Comparison of ENCODE assay signal across 15 cellular contexts in genomic region chr1:212754715-212755114, GRCh38. TPM values are rescaled to one million over a fixed set of nuclear protein-coding genes. Genes with fewer than 3 reads are reported as not detected.
DNase-seq lines count a peak whose midpoint lies in the region; ATAC-seq, FAIRE-seq and TF ChIP-seq lines count a peak whose summit lies in the region.
"Had no signal": no experiment of that assay in that cellular context is flagged by ENCODE, and none has a peak within 500 bp of the region (broad histone marks: within the 10 kb centered on the region; RNA-seq: fewer than 3 reads in every experiment).

No MANE protein-coding gene starts in this region.

- no peak for TF ChIP-seq CTCF in GM12878 (IDR thresholded peaks at IDR 0.05 in 2 of 3, conservative IDR thresholded peaks at IDR 0.05 in 1 of 3; ENCODE audit: control insufficient read depth in 2 of 3, extremely low read depth in 1 of 3, insufficient read depth in 1 of 3, low read depth in 3 of 3, low read length in 3 of 3)
- no peak for TF ChIP-seq CTCF in mucosa of descending colon (IDR thresholded peaks at IDR 0.05)
- TF ChIP-seq CTCF in hepatocyte (IDR thresholded peaks at IDR 0.05; ENCODE audit: poor library complexity), result no peak

- DNase-seq in G401 (ENCODE audit: low spot score) (peak; percentile 16), GM12878 (ENCODE audit: low read depth, low spot score) (no peak), medulla oblongata (ENCODE audit: extremely low spot score) (peak; percentile 80), mucosa of descending colon (no peak), MG63 (no peak), hepatocyte (ENCODE audit: low spot score) (no peak)
- DNase-seq: aorta; effector CD4-positive, alpha-beta T cell; NCI-H2081; stimulated activated CD4-positive, alpha-beta T cell treated with anti-CD3 and anti-CD28 coated beads, Interleukin-4, amount 100 ng/mL, for 24 hours had no signal

- WGBS in GM12878 (ENCODE audit: insufficient coverage, insufficient replicate concordance, low lambda C conversion rate, missing lambda C conversion rate), result 42% methylated on average over 1 of the region's 1 CpG
- WGBS in hepatocyte (ENCODE audit: low lambda C conversion rate, missing lambda C conversion rate), result 80% methylated on average over 1 of the region's 1 CpG

- SMC1A ChIA-PET in GM12878 (lab: Charles Lee; ENCODE audit: uncharacterized antibody, unreplicated experiment), result interaction anchor here (0.6 to 4.4 kb wide), 15 partner anchors 10 to 299 kb away, joined by 3 to 11 read pairs (median 4); no protein-coding TSS in a partner anchor

- no peak overlapping the region for H2AFZ ChIP-seq in GM12878 (ENCODE audit: control insufficient read depth, low read depth, low read length)
- no peak overlapping the region for H2AFZ ChIP-seq in hepatocyte

- RAD21 ChIA-PET in GM12878 (lab: Charles Lee; ENCODE audit: unreplicated experiment), result interaction anchor here (0.6 to 4.1 kb wide), 8 partner anchors 14 to 715 kb away, joined by 3 to 19 read pairs (median 4); no protein-coding TSS in a partner anchor

- H3K4me1 ChIP-seq in BLaER1, result peaks cover 30% of the 10 kb centered on the region
- H3K4me1 ChIP-seq in GM12878 (ENCODE audit: control insufficient read depth, insufficient read depth, low read length), result peaks cover 32% of the 10 kb centered on the region
- H3K4me1 ChIP-seq in mucosa of descending colon (ENCODE audit: low read depth), result no peaks in the 10 kb centered on the region
- no peaks in the 10 kb centered on the region for H3K4me1 ChIP-seq in hepatocyte (ENCODE audit: insufficient read depth)
- H3K4me1 ChIP-seq: prostate gland had no signal

- peaks cover 26% of the 10 kb centered on the region for H3K36me3 ChIP-seq in BLaER1
- 0 out of 4 replicates have a peak, but pooled peaks cover 0 to 2% of the 10 kb centered on the region in 2 experiments for H3K36me3 ChIP-seq in GM12878 (ENCODE audit: control insufficient read depth in 2 of 2, insufficient read depth in 2 of 2, low read length in 1 of 2)
- H3K36me3 ChIP-seq in mucosa of descending colon (ENCODE audit: low read depth), result no peaks in the 10 kb centered on the region
- no peaks in the 10 kb centered on the region for H3K36me3 ChIP-seq in MG63
- H3K36me3 ChIP-seq in hepatocyte (replicated peaks; ENCODE audit: insufficient read depth, low read depth), result no peaks in the 10 kb centered on the region
- H3K36me3 ChIP-seq: prostate gland had no signal

- TF ChIP-seq RAD21 in GM12878 (IDR thresholded peaks at IDR 0.05; ENCODE audit: insufficient read depth, low read depth, low read length), result no peak

- no peaks in the 10 kb centered on the region for H3K9me2 ChIP-seq in hepatocyte (replicated peaks; ENCODE audit: insufficient read depth)

- H3K27ac ChIP-seq in BLaER1, result no peak overlapping the region
- H3K27ac ChIP-seq in GM12878 (ENCODE audit: control insufficient read depth, insufficient read depth), result peak overlapping the region; percentile 46; the same call in 1 of the 2 replicates
- H3K27ac ChIP-seq in hepatocyte, result no peak overlapping the region
- H3K27ac ChIP-seq: KMS-11, prostate gland had no signal

- H3K4me3 ChIP-seq in BLaER1, result no peak overlapping the region
- no peak overlapping the region for H3K4me3 ChIP-seq in GM12878
- H3K4me3 ChIP-seq in mucosa of descending colon, result no peak overlapping the region
- H3K4me3 ChIP-seq in MG63, result no peak overlapping the region
- no peak overlapping the region for H3K4me3 ChIP-seq in hepatocyte
- H3K4me3 ChIP-seq: lung, prostate gland had no signal

- H4K20me1 ChIP-seq in BLaER1 (peaks cover 30% of the 10 kb centered on the region), GM12878 (ENCODE audit: control insufficient read depth, insufficient read depth) (no peaks in the 10 kb centered on the region), hepatocyte (ENCODE audit: insufficient read depth, poor library complexity, severe bottlenecking) (no peaks in the 10 kb centered on the region)

- in situ Hi-C loops in G401 (cut with HindIII; ENCODE audit: low sequenced_read_pairs), result no loop called here
- in situ Hi-C loops in GM12878 (cut with MboI), result no loop called here

- H3K79me2 ChIP-seq in GM12878 (ENCODE audit: control insufficient read depth, insufficient read depth, low read length) (peaks cover 3% of the 10 kb centered on the region), hepatocyte (peaks cover 21% of the 10 kb centered on the region)

- H3K27me3 ChIP-seq in BLaER1 (no peaks in the 10 kb centered on the region), GM12878 (replicated peaks in 1 of 2; ENCODE audit: control insufficient read depth in 2 of 2, insufficient read depth in 2 of 2, low read length in 1 of 2) (no peaks in the 10 kb centered on the region), MG63 (no peaks in the 10 kb centered on the region), hepatocyte (no peaks in the 10 kb centered on the region)

- no TSS peak for BruUV-seq in GM12878 (replicated peaks; lab: Mats Ljungman, UMichigan)

- H3K4me2 ChIP-seq in BLaER1, result peak overlapping the region; percentile 22; the same call in 1 of the 2 replicates
- H3K4me2 ChIP-seq in GM12878 (ENCODE audit: control insufficient read depth, insufficient read depth), result peak overlapping the region; percentile 93; the same call in 1 of the 2 replicates
- H3K4me2 ChIP-seq in hepatocyte, result no peak overlapping the region

- POLR2A ChIA-PET in GM12878 (lab: Charles Lee), result interaction anchor here (0.6 to 0.9 kb wide), 2 partner anchors 146 to 297 kb away, joined by 3 read pairs; partner anchors contain the start of genes ATF3 and RPS6KC1

- FAIRE-seq in GM12878 (lab: Jason Lieb, UNC), result no peak

- ATAC-seq in GM12878 (no peak), mucosa of descending colon (no peak), HG02678 (IDR thresholded peaks at IDR 0.05; ENCODE audit: unreplicated experiment) (no peak)

- H3K9me3 ChIP-seq in BLaER1, result no peaks in the 10 kb centered on the region
- H3K9me3 ChIP-seq in GM12878 (replicated peaks; ENCODE audit: control insufficient read depth, insufficient read depth, low read length), result no peaks in the 10 kb centered on the region
- no peaks in the 10 kb centered on the region for H3K9me3 ChIP-seq in mucosa of descending colon
- no peaks in the 10 kb centered on the region for H3K9me3 ChIP-seq in MG63
- H3K9me3 ChIP-seq in hepatocyte (ENCODE audit: low read depth), result no peaks in the 10 kb centered on the region
- H3K9me3 ChIP-seq: prostate gland had no signal

- CTCF ChIA-PET in GM12878 (lab: Yijun Ruan, JAX), result interaction anchor here (1.0 to 5.1 kb wide), 17 partner anchors 9 to 299 kb away, joined by 3 to 33 read pairs (median 5); no protein-coding TSS in a partner anchor

- H3K9ac ChIP-seq in BLaER1 (no peak overlapping the region), GM12878 (ENCODE audit: control insufficient read depth, insufficient read depth, low read length) (no peak overlapping the region)
- H3K9ac ChIP-seq: KMS-11 had no signal

- intact Hi-C loops in GM12878 (cut with micrococcal nuclease; ENCODE audit: unreplicated experiment) (loop anchor here (5.0 to 10.0 kb wide), 2 partner anchors 52 to 280 kb away; no protein-coding TSS in a partner anchor), mucosa of descending colon (cut with DNase I, micrococcal nuclease) (no loop called here)

- no peak for TF ChIP-seq POLR2A in GM12878 (IDR thresholded peaks at IDR 0.05; ENCODE audit: low read depth, low read length)

- TF ChIP-seq EP300 in GM12878 (IDR thresholded peaks at IDR 0.05; ENCODE audit: borderline replicate concordance in 1 of 2, control insufficient read depth in 1 of 2, low read depth in 2 of 2, low read length in 2 of 2), result no peak

RNA-seq across cellular contexts. Expression of gene NSL1, which starts 36.9 kb away (rescaled TPM):
- 74.3 and 107 TPM in 2 replicates for total RNA-seq in G401 (2014; rRNA removed; shearing (Covaris generic))
- total RNA-seq in GM12878 (2013; cell fraction: nucleolus; rRNA removed), result 97.5 and 114 TPM in 2 replicates
- total RNA-seq in GM12878 (2014; rRNA removed), result 41.9 and 46.9 TPM in 2 replicates
- 37.5 and 40.2 TPM in 2 replicates for total RNA-seq in GM12878 (2014; rRNA removed; fragmentation: Illumina TruSeq; extraction: Trizol)
- total RNA-seq in GM12878 (2021), result 38.3 and 41.6 TPM in 2 replicates
- polyA plus RNA-seq in GM12878 (2011; ENCODE audit: low read depth), result 11.3 TPM
- polyA plus RNA-seq in GM12878 (2011; rRNA removed), result 46.4 and 68.5 TPM in 2 replicates
- 35.9 and 46.6 TPM in 2 replicates for polyA plus RNA-seq in GM12878 (2011; cell fraction: cytosol; rRNA removed)
- polyA plus RNA-seq in GM12878 (2011; cell fraction: nucleus; rRNA removed), result 25.8 and 25.9 TPM in 2 replicates
- polyA plus RNA-seq in GM12878 (2012), result 15.8 and 17.9 TPM in 2 replicates
- polyA plus RNA-seq in GM12878 (2014; fragmentation: Illumina TruSeq; extraction: Trizol), result 36.7 TPM in 2 replicates
- polyA plus RNA-seq in GM12878 (2014; fragmentation: Nextera tagmentation; extraction: Ambion mirVana), result 10 to 100 TPM; 46.5 to 67.2 TPM
- 34.5 and 43.6 TPM in 2 replicates for polyA plus RNA-seq in GM12878 (2014; rRNA removed)
- 10 to 100 TPM; 72.3 to 74.2 TPM for polyA plus RNA-seq in GM12878 (2016; fragmentation: Nextera tagmentation; extraction: Ambion mirVana)
- polyA minus RNA-seq in GM12878 (2011; rRNA and poly(A)+ RNA removed), result 20.3 and 27.5 TPM in 2 replicates
- 5.1 and 13.8 TPM in 2 replicates for polyA minus RNA-seq in GM12878 (2011; cell fraction: cytosol; rRNA and poly(A)+ RNA removed)
- 27.0 and 42.8 TPM in 2 replicates for polyA minus RNA-seq in GM12878 (2011; cell fraction: nucleus; rRNA and poly(A)+ RNA removed)
- total RNA-seq in mucosa of descending colon, result 10 to 100 TPM; 20.4 to 25.3 (median 21.5) TPM
- 69.0 and 100 TPM in 2 replicates for total RNA-seq in MG63 (2014; rRNA removed; shearing (Covaris generic); ENCODE audit: low replicate concordance)
- 34.2 and 39.5 TPM in 2 replicates for total RNA-seq in hepatocyte
- polyA plus RNA-seq in hepatocyte, result 25.1 and 27.2 TPM in 2 replicates

RNA-seq across cellular contexts. Expression of gene TATDN3, which starts 37.0 kb away (rescaled TPM):
- 12.2 and 15.1 TPM in 2 replicates for total RNA-seq in G401 (2014; rRNA removed; shearing (Covaris generic))
- 38.0 and 48.8 TPM in 2 replicates for total RNA-seq in GM12878 (2013; cell fraction: nucleolus; rRNA removed)
- total RNA-seq in GM12878 (2014; rRNA removed) (15.5 and 21.7 TPM in 2 replicates), GM12878 (2014; rRNA removed; fragmentation: Illumina TruSeq; extraction: Trizol) (20.7 and 21.0 TPM in 2 replicates), GM12878 (2021) (17.1 and 18.2 TPM in 2 replicates), mucosa of descending colon (10 to 100 TPM in 2 of 3 donors, 1 to 10 TPM in 1; 9.2 to 10.8 (median 10.5) TPM), hepatocyte (8.9 and 14.3 TPM in 2 replicates)
- 11.4 TPM for polyA plus RNA-seq in GM12878 (2011; ENCODE audit: low read depth)
- polyA plus RNA-seq in GM12878 (2011; rRNA removed) (24.5 and 40.9 TPM in 2 replicates), GM12878 (2014; fragmentation: Illumina TruSeq; extraction: Trizol) (17.8 and 20.2 TPM in 2 replicates), GM12878 (2014; fragmentation: Nextera tagmentation; extraction: Ambion mirVana) (10 to 100 TPM; 34.0 to 40.0 TPM), GM12878 (2014; rRNA removed) (14.8 and 15.9 TPM in 2 replicates), GM12878 (2016; fragmentation: Nextera tagmentation; extraction: Ambion mirVana) (10 to 100 TPM; 28.0 to 32.7 TPM), hepatocyte (6.0 and 8.8 TPM in 2 replicates)
- polyA plus RNA-seq in GM12878 (2011; cell fraction: cytosol; rRNA removed), result 10.7 and 12.3 TPM in 2 replicates
- 8.2 and 9.9 TPM in 2 replicates for polyA plus RNA-seq in GM12878 (2011; cell fraction: nucleus; rRNA removed)
- 10.6 and 12.7 TPM in 2 replicates for polyA plus RNA-seq in GM12878 (2012)
- 16.9 and 22.8 TPM in 2 replicates for polyA minus RNA-seq in GM12878 (2011; rRNA and poly(A)+ RNA removed)
- polyA minus RNA-seq in GM12878 (2011; cell fraction: cytosol; rRNA and poly(A)+ RNA removed), result 5.9 TPM in 2 replicates
- polyA minus RNA-seq in GM12878 (2011; cell fraction: nucleus; rRNA and poly(A)+ RNA removed), result 7.5 and 9.2 TPM in 2 replicates
- total RNA-seq in MG63 (2014; rRNA removed; shearing (Covaris generic); ENCODE audit: low replicate concordance), result 15.6 and 19.5 TPM in 2 replicates

RNA-seq across cellular contexts. Expression of gene BATF3, which starts 55.1 kb away (rescaled TPM):
- total RNA-seq in G401 (2014; rRNA removed; shearing (Covaris generic)), result 7.7 and 10.2 TPM in 2 replicates
- total RNA-seq in GM12878 (2013; cell fraction: nucleolus; rRNA removed), result 10.3 and 10.7 TPM in 2 replicates
- total RNA-seq in GM12878 (2014; rRNA removed) (41.9 and 50.4 TPM in 2 replicates), GM12878 (2014; rRNA removed; fragmentation: Illumina TruSeq; extraction: Trizol) (28.7 and 30.6 TPM in 2 replicates), GM12878 (2021) (44.9 and 47.5 TPM in 2 replicates), mucosa of descending colon (1 to 10 TPM in 2 of 3 donors, under 1 TPM in 1; 0.38 to 2.9 (median 1.6) TPM), hepatocyte (1.6 TPM in 1 of 2 replicates, not detected in the other)
- 9.6 TPM for polyA plus RNA-seq in GM12878 (2011; ENCODE audit: low read depth)
- polyA plus RNA-seq in GM12878 (2011; rRNA removed) (15.1 and 25.6 TPM in 2 replicates), GM12878 (2014; fragmentation: Illumina TruSeq; extraction: Trizol) (7.6 and 31.1 TPM in 2 replicates), GM12878 (2014; fragmentation: Nextera tagmentation; extraction: Ambion mirVana) (10 to 100 TPM; 11.1 to 12.3 TPM), GM12878 (2014; rRNA removed) (56.7 and 56.8 TPM in 2 replicates), GM12878 (2016; fragmentation: Nextera tagmentation; extraction: Ambion mirVana) (10 to 100 TPM; 20.4 to 33.2 TPM), hepatocyte (3.2 and 3.5 TPM in 2 replicates)
- polyA plus RNA-seq in GM12878 (2011; cell fraction: cytosol; rRNA removed), result 31.7 and 44.5 TPM in 2 replicates
- polyA plus RNA-seq in GM12878 (2011; cell fraction: nucleus; rRNA removed), result 26.0 and 28.6 TPM in 2 replicates
- polyA plus RNA-seq in GM12878 (2012), result 7.8 and 9.7 TPM in 2 replicates
- polyA minus RNA-seq in GM12878 (2011; rRNA and poly(A)+ RNA removed), result 5.7 and 9.1 TPM in 2 replicates
- polyA minus RNA-seq in GM12878 (2011; cell fraction: cytosol; rRNA and poly(A)+ RNA removed), result 4.2 and 4.8 TPM in 2 replicates
- polyA minus RNA-seq in GM12878 (2011; cell fraction: nucleus; rRNA and poly(A)+ RNA removed), result 4.2 and 5.8 TPM in 2 replicates
- total RNA-seq in MG63 (2014; rRNA removed; shearing (Covaris generic); ENCODE audit: low replicate concordance), result 2.3 and 3.2 TPM in 2 replicates

Comparison
In these comparisons a context has a peak if more than half of its experiments do, and no peak if none do; other contexts are left out.
1. DNase-seq: peak in G401 (single experiment) and medulla oblongata (single experiment); none in GM12878 (single experiment), mucosa of descending colon (0 of 3), MG63 (single experiment) and hepatocyte (single experiment).